In genomic region chr18:48124857-48125626, GRCh38 we compare ENCODE assay signal across 16 cellular contexts.
DNase-seq lines count a peak whose midpoint lies in the region; ATAC-seq, FAIRE-seq and TF ChIP-seq lines count a peak whose summit lies in the region.
"Had no signal": no experiment of that assay in that cellular context is flagged by ENCODE, and none has a peak within 500 bp of the region (broad histone marks: within the 10 kb centered on the region; RNA-seq: fewer than 3 reads in every experiment).

No MANE protein-coding gene starts in this region.

- H3K4me2 ChIP-seq in H1 (ENCODE audit: insufficient read depth in 1 of 2, low read depth in 2 of 2, low read length in 2 of 2) (no peak overlapping the region; a peak in 1 of 4 replicates), PC-3 (ENCODE audit: low read length) (no peak overlapping the region)
- H3K4me2 ChIP-seq: SK-N-SH had no signal

- no peaks in the 10 kb centered on the region for H3K9me3 ChIP-seq in H1 (ENCODE audit: insufficient read depth in 2 of 2, low read depth in 1 of 2, low read length in 1 of 2)
- H3K9me3 ChIP-seq in PC-3 (ENCODE audit: low read length): no peaks in the 10 kb centered on the region
- no peaks in the 10 kb centered on the region for H3K9me3 ChIP-seq in thyroid gland
- H3K9me3 ChIP-seq: heart right ventricle, psoas muscle, SK-N-SH had no signal

- no peak overlapping the region for H3K56ac ChIP-seq in H1 (replicated peaks; ENCODE audit: insufficient read length, low read depth, low read length)

- H3K36me3 ChIP-seq in GM06990 (ENCODE audit: control insufficient read depth, insufficient read depth, low read length) (no peaks in the 10 kb centered on the region), H1 (ENCODE audit: control insufficient read depth in 2 of 4, insufficient read depth in 4 of 4, low read length in 3 of 4) (no peaks in the 10 kb centered on the region), PC-3 (ENCODE audit: low read depth, low read length) (no peaks in the 10 kb centered on the region), thyroid gland (no peaks in the 10 kb centered on the region)
- H3K36me3 ChIP-seq: heart right ventricle had no signal

- CTCF ChIA-PET in H1 (lab: Charles Lee; ENCODE audit: partially characterized antibody) (interaction anchor here (1.1 to 2.2 kb wide), 3 partner anchors 9 to 26 kb away, joined by 3 to 5 read pairs (median 3); no protein-coding TSS in a partner anchor), PC-3 (lab: Charles Lee) (no interaction called here)

- no TSS peak for BruUV-seq in PC-3 (replicated peaks; lab: Mats Ljungman, UMichigan)

- no peak overlapping the region for H4K8ac ChIP-seq in H1 (ENCODE audit: extremely low read depth, insufficient read depth, low read length)

- H3K9me2 ChIP-seq in PC-3 (replicated peaks; ENCODE audit: low read length): no peaks in the 10 kb centered on the region
- H3K9me2 ChIP-seq: SK-N-SH had no signal

- no peak overlapping the region for H2BK5ac ChIP-seq in H1 (ENCODE audit: low read depth, low read length)

- H3K27me3 ChIP-seq in GM06990 (replicated peaks; ENCODE audit: control insufficient read depth, insufficient read depth, low read length) (peaks cover 1% of the 10 kb centered on the region), H1 (replicated peaks in 1 of 4; ENCODE audit: control insufficient read depth in 3 of 4, extremely low read depth in 1 of 4, insufficient read depth in 3 of 4, low read length in 3 of 4) (no peaks in the 10 kb centered on the region), PC-3 (ENCODE audit: low read length) (no peaks in the 10 kb centered on the region), thyroid gland (no peaks in the 10 kb centered on the region)

- no peak overlapping the region for H2BK15ac ChIP-seq in H1 (ENCODE audit: low read length)

- H2AFZ ChIP-seq in H1 (ENCODE audit: low read length) (no peak overlapping the region), PC-3 (ENCODE audit: low read length) (no peak overlapping the region)

- H3K79me2 ChIP-seq in H1 (ENCODE audit: control insufficient read depth in 1 of 2, insufficient read depth in 2 of 2, low read length in 2 of 2) (no peaks in the 10 kb centered on the region), PC-3 (ENCODE audit: low read length) (no peaks in the 10 kb centered on the region)

- no peak overlapping the region for H3K18ac ChIP-seq in H1 (ENCODE audit: extremely low read depth, low read length)

- peak; percentile 84 for ATAC-seq in GM18502 (IDR thresholded peaks at IDR 0.05; ENCODE audit: poor library complexity, unreplicated experiment)
- peak; percentile 86 for ATAC-seq in HG03432 (IDR thresholded peaks at IDR 0.05; ENCODE audit: unreplicated experiment)
- no peak for ATAC-seq in PC-3
- ATAC-seq: HepG2 had no signal

- H3K4me3 ChIP-seq in GM06990 (replicated peaks; ENCODE audit: low read depth, low read length): no peak overlapping the region
- no peak overlapping the region for H3K4me3 ChIP-seq in H1 (ENCODE audit: extremely low read depth in 1 of 4, insufficient read depth in 2 of 4, low read depth in 3 of 4, low read length in 4 of 4)
- no peak overlapping the region for H3K4me3 ChIP-seq in PC-3 (ENCODE audit: low read length)
- no peak overlapping the region for H3K4me3 ChIP-seq in thyroid gland (replicated peaks in 1 of 3)
- H3K4me3 ChIP-seq: heart right ventricle, psoas muscle had no signal

- H4K20me1 ChIP-seq in H1 (replicated peaks in 1 of 2; ENCODE audit: control insufficient read depth in 1 of 2, insufficient read depth in 2 of 2, low read length in 2 of 2) (no peaks in the 10 kb centered on the region), PC-3 (ENCODE audit: low read length) (no peaks in the 10 kb centered on the region)

- H4K91ac ChIP-seq in H1 (replicated peaks; ENCODE audit: insufficient read length, low read length): no peak overlapping the region

- TF ChIP-seq CTCF in GM06990 (IDR thresholded peaks at IDR 0.05; ENCODE audit: insufficient read depth, low read length, poor library complexity, severe bottlenecking) (no peak), H1 (IDR thresholded peaks at IDR 0.05; ENCODE audit: control extremely low read depth in 1 of 3, insufficient read depth in 1 of 3, low read depth in 1 of 3, low read length in 3 of 3) (no peak), PC-3 (conservative IDR thresholded peaks at IDR 0.05; ENCODE audit: low read depth, low read length) (no peak), thyroid gland (IDR thresholded peaks at IDR 0.05) (no peak)

- H3K4me1 ChIP-seq in H1 (replicated peaks in 1 of 4; ENCODE audit: control insufficient read depth in 3 of 4, insufficient read depth in 4 of 4, low read length in 3 of 4) (peaks cover 2 to 16% (median 9%) of the 10 kb centered on the region in 4 experiments; a peak in 5 of 7 replicates), PC-3 (ENCODE audit: insufficient read depth, low read length) (no peaks in the 10 kb centered on the region), thyroid gland (peaks cover 21 to 42% of the 10 kb centered on the region in 2 donors)
- H3K4me1 ChIP-seq: heart right ventricle had no signal

- FAIRE-seq in H1 (lab: Jason Lieb, UNC): no peak
- FAIRE-seq: HepG2 had no signal

- peak overlapping the region; percentile 44; the same call in 1 of the 2 replicates for H2BK12ac ChIP-seq in H1 (ENCODE audit: low read depth, low read length)

- H3K27ac ChIP-seq in H1 (ENCODE audit: low read depth, low read length): no peak overlapping the region
- H3K27ac ChIP-seq in PC-3 (ENCODE audit: low read length): no peak overlapping the region
- no peak overlapping the region for H3K27ac ChIP-seq in thyroid gland
- H3K27ac ChIP-seq: epithelial cell of prostate, heart right ventricle, psoas muscle had no signal

- POLR2A ChIA-PET in H1 (lab: Charles Lee; ENCODE audit: partially characterized antibody): no interaction called here
- POLR2A ChIA-PET in PC-3 (lab: Charles Lee; ENCODE audit: unreplicated experiment): no interaction called here

- no peak overlapping the region for H3K23ac ChIP-seq in H1 (ENCODE audit: insufficient read length)

- no peaks in the 10 kb centered on the region for H3F3A ChIP-seq in PC-3 (ENCODE audit: low read length, unreplicated experiment)

- TF ChIP-seq POLR2A in H1 (IDR thresholded peaks at IDR 0.05; ENCODE audit: control extremely low read depth in 1 of 2, low read depth in 2 of 2, low read length in 2 of 2): no peak
- TF ChIP-seq POLR2A in thyroid gland (IDR thresholded peaks at IDR 0.05): no peak

- 90% methylated on average over 10 of the region's 10 CpGs; no CpG with 5 or more reads in 1 of the 2 experiments for WGBS in H1 (ENCODE audit: extremely low coverage in 1 of 2, insufficient coverage in 1 of 2, insufficient read length in 1 of 2, insufficient replicate concordance in 2 of 2, low coverage in 1 of 2, low lambda C conversion rate in 2 of 2, missing lambda C conversion rate in 1 of 2), 2 experiments
- 66 to 69% methylated on average over 10 of the region's 10 CpGs for WGBS in thyroid gland, 2 donors

- no peak overlapping the region for H3K4ac ChIP-seq in H1 (replicated peaks; ENCODE audit: insufficient read length, low read depth, low read length)

- no peaks in the 10 kb centered on the region for H3K79me1 ChIP-seq in H1 (ENCODE audit: low read depth, low read length)

- TF ChIP-seq RAD21 in H1 (IDR thresholded peaks at IDR 0.05 in 1 of 2, conservative IDR thresholded peaks at IDR 0.05 in 1 of 2; ENCODE audit: low read depth in 2 of 2, low read length in 2 of 2): no peak

- H3K14ac ChIP-seq in H1 (ENCODE audit: insufficient read length): no peak overlapping the region

- no peak overlapping the region for H2BK20ac ChIP-seq in H1 (ENCODE audit: low read length)

- H3K9ac ChIP-seq in H1 (replicated peaks in 1 of 4; ENCODE audit: extremely low read depth in 1 of 4, low read depth in 3 of 4, low read length in 3 of 4) (no peak overlapping the region), PC-3 (ENCODE audit: low read length) (no peak overlapping the region)
- H3K9ac ChIP-seq: SK-N-SH had no signal

- TF ChIP-seq EP300 in H1 (IDR thresholded peaks at IDR 0.05; ENCODE audit: borderline replicate concordance in 1 of 2, low read depth in 2 of 2, low read length in 2 of 2): no peak

- H2AK5ac ChIP-seq in H1 (ENCODE audit: low read depth, low read length): no peak overlapping the region

- DNase-seq in GM06990 (ENCODE audit: extremely low read depth, insufficient read length) (peak; percentile 41), H1 (ENCODE audit: low read depth in 1 of 2, low spot score in 2 of 2) (no peak), PC-3 (no peak), thyroid gland (no peak), HPDE6-E6E7 (ENCODE audit: extremely low spot score) (no peak), UCSD-AML1 (lab: John Stamatoyannopoulos, UW; ENCODE audit: unreplicated experiment) (no peak)
- DNase-seq: amygdala, HCEC 1CT, heart right ventricle, NCI-H2227 treated with DMSO at 0.1 percent for 48 hours, psoas muscle, SK-N-SH had no signal

- no peak overlapping the region for H4K5ac ChIP-seq in H1 (ENCODE audit: insufficient read length, low read depth, low read length)

- intact Hi-C loops in PC-3 (cut with micrococcal nuclease): no loop called here
- intact Hi-C loops in thyroid gland (cut with DNase I): loop anchor here (5.0 kb wide), 1 partner anchor 163 kb away; no protein-coding TSS in a partner anchor

- H2BK120ac ChIP-seq in H1 (replicated peaks; ENCODE audit: low read depth, low read length): no peak overlapping the region

- no peaks in the 10 kb centered on the region for H3K23me2 ChIP-seq in H1 (ENCODE audit: low read depth, low read length)

TF ChIP-seq in H1, 55 proteins besides CTCF, POLR2A, EP300 and RAD21 (continues in another document):
- TF ChIP-seq CEBPB (IDR thresholded peaks at IDR 0.05; ENCODE audit: low read depth, low read length) (no peak), TAF7 (optimal IDR thresholded peaks at IDR 0.05; ENCODE audit: borderline replicate concordance, low read depth, low read length) (no peak), TBP (IDR thresholded peaks at IDR 0.05; ENCODE audit: low read depth, low read length) (no peak), YY1 (IDR thresholded peaks at IDR 0.05; ENCODE audit: low read depth, low read length) (no peak), HDAC6 (IDR thresholded peaks at IDR 0.05; ENCODE audit: low read depth, low read length) (no peak), POU5F1 (IDR thresholded peaks at IDR 0.05; ENCODE audit: low read depth, low read length) (no peak), PHF8 (conservative IDR thresholded peaks at IDR 0.05; ENCODE audit: low read depth, low read length) (no peak), MAX (IDR thresholded peaks at IDR 0.05) (no peak), SRF (IDR thresholded peaks at IDR 0.05; ENCODE audit: low read depth, low read length) (no peak)
- TF ChIP-seq, protein P1, sequence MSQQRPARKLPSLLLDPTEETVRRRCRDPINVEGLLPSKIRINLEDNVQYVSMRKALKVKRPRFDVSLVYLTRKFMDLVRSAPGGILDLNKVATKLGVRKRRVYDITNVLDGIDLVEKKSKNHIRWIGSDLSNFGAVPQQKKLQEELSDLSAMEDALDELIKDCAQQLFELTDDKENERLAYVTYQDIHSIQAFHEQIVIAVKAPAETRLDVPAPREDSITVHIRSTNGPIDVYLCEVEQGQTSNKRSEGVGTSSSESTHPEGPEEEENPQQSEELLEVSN (IDR thresholded peaks at IDR 0.05): no peak
